Comparison of ENCODE assay signal across 15 cellular contexts in the genomic region with DNA sequence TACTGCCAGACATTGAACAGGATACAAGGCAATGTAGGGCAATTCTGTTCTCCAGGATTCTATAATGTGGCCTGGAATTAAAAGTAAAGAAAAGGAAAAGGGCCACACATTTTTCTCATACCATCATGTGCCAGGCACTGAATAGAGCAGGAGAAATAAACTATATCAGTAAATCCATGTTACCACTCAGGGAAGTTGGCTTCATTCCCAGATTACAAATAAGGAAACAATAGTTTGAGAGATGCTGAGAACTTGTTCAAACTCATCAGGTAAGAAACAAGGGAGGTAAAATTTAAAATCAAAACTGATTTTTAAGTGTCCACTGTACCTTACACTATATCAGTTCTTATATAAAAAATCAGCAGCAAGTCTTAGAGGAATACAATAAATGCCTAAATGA.
DNase-seq lines count a peak whose midpoint lies in the region; ATAC-seq and TF ChIP-seq lines count a peak whose summit lies in the region.
"Had no signal": no experiment of that assay in that cellular context is flagged by ENCODE, and none has a peak within 500 bp of the region (broad histone marks: within the 10 kb centered on the region; RNA-seq: fewer than 3 reads in every experiment).

No MANE protein-coding gene starts in this region.

- TF ChIP-seq CTCF in RWPE2 (IDR thresholded peaks at IDR 0.05; ENCODE audit: poor library complexity, severe bottlenecking), result no peak
- TF ChIP-seq CTCF in hepatocyte (IDR thresholded peaks at IDR 0.05; ENCODE audit: poor library complexity), result no peak
- TF ChIP-seq CTCF in heart left ventricle (IDR thresholded peaks at IDR 0.05), result no peak

- peak; percentile 62 for ATAC-seq in RWPE2 (ENCODE audit: low read depth)
- ATAC-seq in heart left ventricle, result no peak
- ATAC-seq: activated T-helper 17 cell treated with anti-CD3 and anti-CD28 coated beads, Interleukin-2, amount 50 U/mL, for 72 hours had no signal

- no peaks in the 10 kb centered on the region for H3K9me2 ChIP-seq in hepatocyte (replicated peaks; ENCODE audit: insufficient read depth)

- H3K4me2 ChIP-seq in hepatocyte, result no peak overlapping the region
- H3K4me2 ChIP-seq: BLaER1 treated with 17β-estradiol and CSF1 and Interleukin-3, amounts not matched to agents 10 nM and 100 nM had no signal

- no peaks in the 10 kb centered on the region for H3K79me2 ChIP-seq in hepatocyte

- H3K9me3 ChIP-seq in RWPE2 (ENCODE audit: severe bottlenecking) (no peaks in the 10 kb centered on the region), hepatocyte (ENCODE audit: low read depth) (no peaks in the 10 kb centered on the region), heart left ventricle (no peaks in the 10 kb centered on the region)
- H3K9me3 ChIP-seq: BLaER1 treated with 17β-estradiol and CSF1 and Interleukin-3, amounts not matched to agents 10 nM and 100 nM had no signal

- H3K4me3 ChIP-seq in RWPE2 (ENCODE audit: severe bottlenecking) (no peak overlapping the region), hepatocyte (no peak overlapping the region), heart left ventricle (no peak overlapping the region)
- H3K4me3 ChIP-seq: BLaER1 treated with 17β-estradiol and CSF1 and Interleukin-3, amounts not matched to agents 10 nM and 100 nM; skin epidermis had no signal

- no peak overlapping the region for H2AFZ ChIP-seq in hepatocyte

- DNase-seq in DMS53 (lab: John Stamatoyannopoulos, UW), result peak; percentile 61
- peak; percentile 71 for DNase-seq in NCI-H1105 treated with DMSO at 0.1 percent for 48 hours (lab: John Stamatoyannopoulos, UW)
- DNase-seq in RWPE2 (ENCODE audit: low spot score), result no peak
- DNase-seq in hepatocyte (ENCODE audit: low spot score), result no peak
- DNase-seq in NK-92 treated with Interleukin-12 subunit alpha and Interleukin-12 subunit beta, amount 100 ng/mL, for 24 hours (lab: John Stamatoyannopoulos, UW), result no peak
- no peak for DNase-seq in cerebellar nuclear complex (lab: John Stamatoyannopoulos, UW)
- DNase-seq in putamen (ENCODE audit: low spot score), result no peak
- no peak for DNase-seq in heart left ventricle
- DNase-seq: activated CD4-positive, alpha-beta memory T cell treated with anti-CD3 and anti-CD28 coated beads, Interleukin-2, amount 10 ng/mL, durations not matched to agents 7 days and 5 days; GF-D8; head of caudate nucleus; NCI-H82 had no signal

- intact Hi-C loops in heart left ventricle (cut with DNase I), result no loop called here

- H3K4me1 ChIP-seq in RWPE2 (ENCODE audit: insufficient read depth, poor library complexity, severe bottlenecking) (peaks cover 20% of the 10 kb centered on the region), hepatocyte (ENCODE audit: insufficient read depth) (no peaks in the 10 kb centered on the region), heart left ventricle (no peaks in the 10 kb centered on the region)
- H3K4me1 ChIP-seq: BLaER1 treated with 17β-estradiol and CSF1 and Interleukin-3, amounts not matched to agents 10 nM and 100 nM had no signal

- no peak for TF ChIP-seq POLR2A in heart left ventricle (IDR thresholded peaks at IDR 0.05)

- H3K36me3 ChIP-seq in RWPE2 (ENCODE audit: low read depth), result no peaks in the 10 kb centered on the region
- H3K36me3 ChIP-seq in hepatocyte (replicated peaks; ENCODE audit: insufficient read depth, low read depth), result no peaks in the 10 kb centered on the region
- H3K36me3 ChIP-seq in heart left ventricle, result no peaks in the 10 kb centered on the region
- H3K36me3 ChIP-seq: BLaER1 treated with 17β-estradiol and CSF1 and Interleukin-3, amounts not matched to agents 10 nM and 100 nM had no signal

- H3K27ac ChIP-seq in RWPE2 (ENCODE audit: poor library complexity, severe bottlenecking) (peak overlapping the region; percentile 57), hepatocyte (peak overlapping the region; percentile 11), heart left ventricle (no peak overlapping the region)
- H3K27ac ChIP-seq: BLaER1 treated with 17β-estradiol and CSF1 and Interleukin-3, amounts not matched to agents 10 nM and 100 nM; skin epidermis had no signal

- H3K27me3 ChIP-seq in RWPE2 (ENCODE audit: insufficient read depth, poor library complexity, severe bottlenecking) (no peaks in the 10 kb centered on the region), hepatocyte (no peaks in the 10 kb centered on the region), heart left ventricle (no peaks in the 10 kb centered on the region)
- H3K27me3 ChIP-seq: BLaER1 treated with 17β-estradiol and CSF1 and Interleukin-3, amounts not matched to agents 10 nM and 100 nM had no signal

- no peaks in the 10 kb centered on the region for H4K20me1 ChIP-seq in hepatocyte (ENCODE audit: insufficient read depth, poor library complexity, severe bottlenecking)
- H4K20me1 ChIP-seq: BLaER1 treated with 17β-estradiol and CSF1 and Interleukin-3, amounts not matched to agents 10 nM and 100 nM had no signal

Comparison
In these comparisons a context has a peak if more than half of its experiments do, and no peak if none do; other contexts are left out.
1. DNase-seq: peak in DMS53 (single experiment) and NCI-H1105 treated with DMSO at 0.1 percent for 48 hours (single experiment); none in RWPE2 (single experiment), hepatocyte (single experiment), NK-92 treated with Interleukin-12 subunit alpha and Interleukin-12 subunit beta, amount 100 ng/mL, for 24 hours (single experiment), cerebellar nuclear complex (0 of 2), putamen (single experiment) and heart left ventricle (0 of 5).
2. H3K27ac ChIP-seq: peak in RWPE2 (single experiment) and hepatocyte (single experiment); none in heart left ventricle (0 of 12).